16 cellular contexts compared by ENCODE assay signal in the genomic region with DNA sequence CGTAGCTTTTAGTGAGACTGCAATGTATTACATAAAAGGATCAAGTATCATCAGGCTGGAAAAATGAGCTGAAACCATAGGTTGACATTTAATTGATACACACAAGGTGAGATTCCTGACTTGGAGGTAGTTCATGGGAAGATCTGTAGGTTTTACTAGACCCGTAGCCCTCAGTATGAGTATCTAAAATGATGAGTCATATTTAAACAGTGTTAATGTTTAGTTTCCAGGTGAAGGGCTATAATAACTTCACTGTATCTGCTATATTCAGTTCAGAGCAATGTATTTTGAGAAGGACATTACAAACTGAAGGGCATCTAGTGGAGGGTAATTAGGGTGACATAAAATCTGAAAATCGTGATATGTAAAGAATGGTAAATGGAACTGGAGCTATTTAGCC. TPM values are rescaled to one million over a fixed set of nuclear protein-coding genes. Genes with fewer than 3 reads are reported as not detected.
A peak's percentile ranks its signal among the peaks of the same experiment; 100 is the strongest.
DNase-seq lines count a peak whose midpoint lies in the region; ATAC-seq, FAIRE-seq and TF ChIP-seq lines count a peak whose summit lies in the region.
"Had no signal": no experiment of that assay in that cellular context is flagged by ENCODE, and none has a peak within 500 bp of the region (broad histone marks: within the 10 kb centered on the region; RNA-seq: fewer than 3 reads in every experiment).

No MANE protein-coding gene starts in this region.

- no peak for FAIRE-seq in small intestine (lab: Jason Lieb, UNC)

- DNase-seq in foreskin keratinocyte = no peak
- DNase-seq in germinal center (ENCODE audit: low spot score) = no peak
- no peak for DNase-seq in NCI-H1417 (lab: John Stamatoyannopoulos, UW)
- DNase-seq in NK-92 treated with Interleukin-12 subunit alpha and Interleukin-12 subunit beta, amount 100 ng/mL, for 24 hours (lab: John Stamatoyannopoulos, UW) = no peak
- DNase-seq in small intestine = no peak
- DNase-seq: activated CD8-positive, alpha-beta memory T cell treated with anti-CD3 and anti-CD28 coated beads for 24 hours; endodermal cell; hypothalamus; mesenchymal stem cell; NCI-H1417 treated with DMSO at 0.1 percent for 48 hours; NCI-H82 had no signal

- H3K27ac ChIP-seq in foreskin keratinocyte (no peak overlapping the region), small intestine (ENCODE audit: low read depth in 1 of 2, low read length in 1 of 2) (no peak overlapping the region)

- ATAC-seq in GM18508 (IDR thresholded peaks at IDR 0.05; ENCODE audit: insufficient read depth, unreplicated experiment) = peak; percentile 38
- peak; percentile 33 for ATAC-seq in GM21367 (IDR thresholded peaks at IDR 0.05; ENCODE audit: unreplicated experiment)
- ATAC-seq in HG03432 (IDR thresholded peaks at IDR 0.05; ENCODE audit: unreplicated experiment) = peak; percentile 48
- ATAC-seq in foreskin keratinocyte = peak; percentile 16
- ATAC-seq: GM23338 had no signal

- H3K27me3 ChIP-seq in foreskin keratinocyte (no peaks in the 10 kb centered on the region), small intestine (ENCODE audit: control insufficient read depth in 2 of 2, insufficient read depth in 2 of 2, low read length in 2 of 2) (no peaks in the 10 kb centered on the region)
- H3K27me3 ChIP-seq: tibial nerve had no signal

- no peaks in the 10 kb centered on the region for H3K36me3 ChIP-seq in small intestine (ENCODE audit: control insufficient read depth in 2 of 2, insufficient read depth in 2 of 2, low read length in 2 of 2)
- H3K36me3 ChIP-seq: tibial nerve had no signal

- H3K4me1 ChIP-seq in foreskin keratinocyte (no peaks in the 10 kb centered on the region), small intestine (ENCODE audit: control insufficient read depth in 2 of 2, insufficient read depth in 1 of 2, low read depth in 1 of 2, low read length in 1 of 2) (peaks cover 0 to 2% of the 10 kb centered on the region in 2 donors)

- no peaks in the 10 kb centered on the region for H3K9me3 ChIP-seq in small intestine (ENCODE audit: control insufficient read depth, low read depth)
- H3K9me3 ChIP-seq: tibial nerve had no signal

- TF ChIP-seq CTCF in foreskin keratinocyte (conservative IDR thresholded peaks at IDR 0.05) = no peak

- no peak overlapping the region for H3K4me3 ChIP-seq in small intestine (ENCODE audit: low read depth in 1 of 2, low read length in 2 of 2)
- H3K4me3 ChIP-seq: GM23338, tibial nerve had no signal

- WGBS in small intestine, 3 donors = 59 to 76% (median 73%) methylated on average over 3 of the region's 3 CpGs

RNA-seq across cellular contexts. Expression of gene ENTPD1, which starts 35.0 kb away (rescaled TPM):
- total RNA-seq in foreskin keratinocyte = not detected in 2 replicates
- polyA plus RNA-seq in foreskin keratinocyte = not detected in 2 replicates
- 1 to 10 TPM; 1.3 to 9.8 (median 5.1) TPM for polyA plus RNA-seq in small intestine
